ENCODE assay signal across 1 cellular context in genomic region chr14:89249296-89249565, GRCh38.
TF ChIP-seq lines count a peak whose summit lies in the region.

No MANE protein-coding gene starts in this region.

TF ChIP-seq in IMR-90, 13 proteins besides CTCF, POLR2A, EP300 and RAD21:
- TF ChIP-seq BHLHE40 (IDR thresholded peaks at IDR 0.05; ENCODE audit: low read depth, low read length), result no peak
- no peak for TF ChIP-seq SMC3 (IDR thresholded peaks at IDR 0.05; ENCODE audit: low read depth, low read length)
- no peak for TF ChIP-seq CEBPB (IDR thresholded peaks at IDR 0.05; ENCODE audit: low read depth, low read length)
